Comparison of ENCODE assay signal across 20 cellular contexts in the genomic region with DNA sequence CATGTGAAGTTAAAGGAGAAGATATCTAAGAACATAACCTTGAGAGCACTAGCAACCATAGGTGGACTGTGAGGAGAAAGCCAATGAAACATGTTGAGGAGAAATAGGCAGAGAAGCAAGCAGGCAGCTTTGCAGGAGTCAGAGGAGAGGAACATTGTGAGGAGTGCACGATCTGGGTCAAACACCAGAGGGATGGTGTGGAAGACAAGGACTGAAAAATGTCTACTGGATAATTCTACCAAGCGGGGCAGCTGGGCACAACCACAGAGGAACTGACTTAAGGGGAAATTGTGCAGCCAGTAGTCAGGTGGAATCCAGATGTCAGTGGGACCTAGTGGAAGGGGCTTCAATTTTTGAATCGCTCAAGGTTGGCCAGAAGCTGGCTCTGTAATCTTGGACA.
DNase-seq lines count a peak whose midpoint lies in the region; ATAC-seq and TF ChIP-seq lines count a peak whose summit lies in the region.
"Had no signal": no experiment of that assay in that cellular context is flagged by ENCODE, and none has a peak within 500 bp of the region (broad histone marks: within the 10 kb centered on the region; RNA-seq: fewer than 3 reads in every experiment).

No MANE protein-coding gene starts in this region.

- H4K5ac ChIP-seq in IMR-90 (ENCODE audit: low read depth, low read length), result no peak overlapping the region

- H4K91ac ChIP-seq in IMR-90 (ENCODE audit: insufficient read depth, low read depth, low read length), result peak overlapping the region; percentile 5; the same call in 1 of the 2 replicates

- no peak overlapping the region for H2BK5ac ChIP-seq in IMR-90 (ENCODE audit: low read depth, low read length, poor library complexity, severe bottlenecking)

- no peak overlapping the region for H2AK9ac ChIP-seq in IMR-90 (replicated peaks; ENCODE audit: low read depth, low read length, poor library complexity)

- H3K56ac ChIP-seq in IMR-90 (ENCODE audit: extremely low read depth, insufficient read depth, low read length), result no peak overlapping the region

- WGBS in IMR-90 (ENCODE audit: extremely low coverage in 2 of 2, insufficient read length in 1 of 2), 2 experiments, result 100% methylated on average over 2 of the region's 3 CpGs; no CpG with 5 or more reads in 1 of the 2 experiments

- TF ChIP-seq POLR2A in IMR-90 (IDR thresholded peaks at IDR 0.05; ENCODE audit: low read depth, low read length), result no peak

- no peak overlapping the region for H4K8ac ChIP-seq in IMR-90 (ENCODE audit: low read depth in 2 of 2, low read length in 2 of 2)

- CTCF ChIA-PET in IMR-90 (lab: Yijun Ruan, JAX), result interaction anchor here (1.1 to 3.6 kb wide), 3 partner anchors 479 to 483 kb away, joined by 6 to 42 read pairs (median 22); no protein-coding TSS in a partner anchor

- H3K27ac ChIP-seq in IMR-90 (ENCODE audit: insufficient read depth, low read length), result no peak overlapping the region
- H3K27ac ChIP-seq: RWPE1 had no signal

- TF ChIP-seq RAD21 in IMR-90 (IDR thresholded peaks at IDR 0.05; ENCODE audit: low read length), result no peak

- no peak overlapping the region for H3K14ac ChIP-seq in IMR-90 (replicated peaks; ENCODE audit: low read depth, low read length)

- H3K23ac ChIP-seq in IMR-90 (ENCODE audit: low read depth, low read length), result 0 out of 2 replicates have a peak overlapping the region, but pooled peaks have one; percentile 37

- H3K4me1 ChIP-seq in IMR-90 (ENCODE audit: control insufficient read depth, insufficient read depth, low read length), result peaks cover 5% of the 10 kb centered on the region; the same call in 1 of the 2 replicates

- H2BK120ac ChIP-seq in IMR-90 (ENCODE audit: low read depth, low read length), result no peak overlapping the region

- no peak overlapping the region for H3K4me3 ChIP-seq in IMR-90 (ENCODE audit: insufficient read depth, low read depth, low read length)

- H3K4ac ChIP-seq in IMR-90 (ENCODE audit: low read depth, low read length), result 0 out of 2 replicates have a peak overlapping the region, but pooled peaks have one; percentile 1

- H3K9me3 ChIP-seq in IMR-90 (ENCODE audit: control insufficient read depth, insufficient read depth, low read length), result no peaks in the 10 kb centered on the region

- H2BK20ac ChIP-seq in IMR-90 (ENCODE audit: low read depth, low read length), result no peak overlapping the region

- H3K9ac ChIP-seq in IMR-90 (ENCODE audit: low read depth, low read length), result no peak overlapping the region

- no peaks in the 10 kb centered on the region for H3K36me3 Mint-ChIP-seq in naive thymus-derived CD8-positive, alpha-beta T cell
- no peaks in the 10 kb centered on the region for H3K36me3 Mint-ChIP-seq in type B pancreatic cell

- in situ Hi-C loops in IMR-90 (cut with MboI; ENCODE audit: low sequenced_read_pairs), result loop anchor here (5.0 to 10.0 kb wide), 2 partner anchors 228 to 481 kb away; no protein-coding TSS in a partner anchor

- ATAC-seq in IMR-90 (ENCODE audit: low read depth), result no peak
- ATAC-seq in naive thymus-derived CD8-positive, alpha-beta T cell, result no peak
- ATAC-seq in stimulated activated naive CD8-positive, alpha-beta T cell treated with anti-CD3 and anti-CD28 coated beads, Interleukin-15, amount 100 ng/mL, for 72 hours, result no peak
- ATAC-seq: HepG2, PC-3 had no signal

- no peak overlapping the region for H2AFZ ChIP-seq in IMR-90 (replicated peaks; ENCODE audit: low read length, poor library complexity)

- no peak overlapping the region for H3K4me2 ChIP-seq in IMR-90 (ENCODE audit: low read depth, low read length)

- H3K4me3 Mint-ChIP-seq in naive thymus-derived CD8-positive, alpha-beta T cell, result peak overlapping the region in 9 of 10 donors; percentile 1 to 90 (median 16)
- H3K4me3 Mint-ChIP-seq in type B pancreatic cell, result peak overlapping the region; percentile 34
- no peak overlapping the region for H3K4me3 Mint-ChIP-seq in stimulated activated naive CD8-positive, alpha-beta T cell treated with anti-CD3 and anti-CD28 coated beads, Interleukin-15, amount 100 ng/mL, for 72 hours

- H4K20me1 ChIP-seq in IMR-90 (ENCODE audit: insufficient read depth, low read length), result no peaks in the 10 kb centered on the region

- 0 out of 3 replicates have a peak overlapping the region, but pooled peaks have one; percentile 15 for H2BK15ac ChIP-seq in IMR-90 (ENCODE audit: low read depth, low read length)

- peak; percentile 28 for DNase-seq in activated CD8-positive, alpha-beta memory T cell treated with anti-CD3 and anti-CD28 coated beads for 24 hours
- no peak for DNase-seq in activated CD8-positive, alpha-beta memory T cell treated with anti-CD3 and anti-CD28 coated beads, Interleukin-2, amount 50 U/mL, for 48 hours
- DNase-seq in IMR-90 (no peak), type B pancreatic cell (ENCODE audit: extremely low spot score, unreplicated experiment) (no peak), Kasumi-1 (lab: John Stamatoyannopoulos, UW) (no peak)
- DNase-seq in naive thymus-derived CD8-positive, alpha-beta T cell, result no peak
- no peak for DNase-seq in stimulated activated naive CD8-positive, alpha-beta T cell treated with anti-CD3 and anti-CD28 coated beads, Interleukin-15, amount 100 ng/mL, for 72 hours
- DNase-seq in activated CD4-positive, alpha-beta T cell treated with anti-CD3 and anti-CD28 coated beads, Interleukin-2, amount 50 U/mL, for 4 hours, result no peak
- DNase-seq: DND-41, KG1, MV-4-11, NCI-H1417 treated with DMSO at 0.1 percent for 48 hours, NCI-H187 treated with DMSO at 0.1 percent for 48 hours, NCI-H226, NCI-H524, NCI-H82, PC-3, SIG-M5 had no signal

- POLR2A ChIA-PET in IMR-90 (lab: Charles Lee; ENCODE audit: unreplicated experiment), result no interaction called here
- POLR2A ChIA-PET in naive thymus-derived CD8-positive, alpha-beta T cell (lab: Charles Lee), result no interaction called here

- peak overlapping the region; percentile 7; the same call in 1 of the 2 replicates for H2AK5ac ChIP-seq in IMR-90 (ENCODE audit: low read depth, low read length)

- H3K4me1 Mint-ChIP-seq in naive thymus-derived CD8-positive, alpha-beta T cell, result peaks cover 8 to 16% (median 12%) of the 10 kb centered on the region in 4 donors
- H3K4me1 Mint-ChIP-seq in type B pancreatic cell (ENCODE audit: unreplicated experiment), result peaks cover 4% of the 10 kb centered on the region
- peaks cover 15% of the 10 kb centered on the region for H3K4me1 Mint-ChIP-seq in stimulated activated naive CD8-positive, alpha-beta T cell treated with anti-CD3 and anti-CD28 coated beads, Interleukin-15, amount 100 ng/mL, for 72 hours

- no TSS peak for BruUV-seq in IMR-90 (replicated peaks; lab: Mats Ljungman, UMichigan)

- no peak overlapping the region for H3K18ac ChIP-seq in IMR-90 (ENCODE audit: low read depth, low read length)

- peaks cover 40 to 75% (median 57%) of the 10 kb centered on the region in 5 donors for H3K27me3 Mint-ChIP-seq in naive thymus-derived CD8-positive, alpha-beta T cell
- H3K27me3 Mint-ChIP-seq in type B pancreatic cell, result peaks cover 53% of the 10 kb centered on the region
- peaks cover 78% of the 10 kb centered on the region for H3K27me3 Mint-ChIP-seq in stimulated activated naive CD8-positive, alpha-beta T cell treated with anti-CD3 and anti-CD28 coated beads, Interleukin-15, amount 100 ng/mL, for 72 hours

- dilution Hi-C loops in IMR-90 (cut with HindIII; ENCODE audit: low sequenced_read_pairs, unreplicated experiment), result no loop called here

- TF ChIP-seq CTCF in IMR-90 (conservative IDR thresholded peaks at IDR 0.05; ENCODE audit: low read depth, low read length) (no peak), type B pancreatic cell (conservative IDR thresholded peaks at IDR 0.05) (no peak)

- H3K27me3 ChIP-seq in IMR-90 (ENCODE audit: control insufficient read depth, insufficient read depth, low read length), result no peaks in the 10 kb centered on the region; the same call in 1 of the 2 replicates

- H3K9me1 ChIP-seq in IMR-90 (ENCODE audit: insufficient read depth, low read length), result peaks cover 3% of the 10 kb centered on the region; the same call in 1 of the 2 replicates

- intact Hi-C loops in IMR-90 (cut with micrococcal nuclease), result loop anchor here (5.0 kb wide), 1 partner anchor 61 kb away; no protein-coding TSS in a partner anchor

- H3K27ac Mint-ChIP-seq in naive thymus-derived CD8-positive, alpha-beta T cell, result no peak overlapping the region
- no peak overlapping the region for H3K27ac Mint-ChIP-seq in type B pancreatic cell
- no peak overlapping the region for H3K27ac Mint-ChIP-seq in stimulated activated naive CD8-positive, alpha-beta T cell treated with anti-CD3 and anti-CD28 coated beads, Interleukin-15, amount 100 ng/mL, for 72 hours

- no peaks in the 10 kb centered on the region for H3K9me3 Mint-ChIP-seq in naive thymus-derived CD8-positive, alpha-beta T cell
- H3K9me3 Mint-ChIP-seq in type B pancreatic cell, result peaks cover 5% of the 10 kb centered on the region
- no peaks in the 10 kb centered on the region for H3K9me3 Mint-ChIP-seq in stimulated activated naive CD8-positive, alpha-beta T cell treated with anti-CD3 and anti-CD28 coated beads, Interleukin-15, amount 100 ng/mL, for 72 hours

- no peaks in the 10 kb centered on the region for H3K36me3 ChIP-seq in IMR-90 (ENCODE audit: control insufficient read depth, insufficient read depth, low read length)

- peaks cover 0 to 6% of the 10 kb centered on the region in 2 experiments; a peak in 1 of 4 replicates for H3K79me1 ChIP-seq in IMR-90 (ENCODE audit: low read depth in 1 of 2, low read length in 2 of 2)

TF ChIP-seq in IMR-90, 13 proteins besides CTCF, POLR2A, EP300 and RAD21 (continues in another document):
- TF ChIP-seq RCOR1 (IDR thresholded peaks at IDR 0.05; ENCODE audit: insufficient replicate concordance, low read length), result no peak
- no peak for TF ChIP-seq MXI1 (IDR thresholded peaks at IDR 0.05; ENCODE audit: borderline replicate concordance, low read depth, low read length)
- TF ChIP-seq, protein P1, sequence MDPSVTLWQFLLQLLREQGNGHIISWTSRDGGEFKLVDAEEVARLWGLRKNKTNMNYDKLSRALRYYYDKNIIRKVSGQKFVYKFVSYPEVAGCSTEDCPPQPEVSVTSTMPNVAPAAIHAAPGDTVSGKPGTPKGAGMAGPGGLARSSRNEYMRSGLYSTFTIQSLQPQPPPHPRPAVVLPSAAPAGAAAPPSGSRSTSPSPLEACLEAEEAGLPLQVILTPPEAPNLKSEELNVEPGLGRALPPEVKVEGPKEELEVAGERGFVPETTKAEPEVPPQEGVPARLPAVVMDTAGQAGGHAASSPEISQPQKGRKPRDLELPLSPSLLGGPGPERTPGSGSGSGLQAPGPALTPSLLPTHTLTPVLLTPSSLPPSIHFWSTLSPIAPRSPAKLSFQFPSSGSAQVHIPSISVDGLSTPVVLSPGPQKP (IDR thresholded peaks at IDR 0.05; ENCODE audit: borderline replicate concordance, low read depth, low read length), result no peak
- no peak for TF ChIP-seq RFX5 (IDR thresholded peaks at IDR 0.05; ENCODE audit: low read depth, low read length)
- TF ChIP-seq CHD1 (IDR thresholded peaks at IDR 0.05; ENCODE audit: low read depth, low read length), result no peak
- TF ChIP-seq BHLHE40 (IDR thresholded peaks at IDR 0.05; ENCODE audit: low read depth, low read length), result no peak
- no peak for TF ChIP-seq SMC3 (IDR thresholded peaks at IDR 0.05; ENCODE audit: low read depth, low read length)
- no peak for TF ChIP-seq CEBPB (IDR thresholded peaks at IDR 0.05; ENCODE audit: low read depth, low read length)
- no peak for TF ChIP-seq MAZ (IDR thresholded peaks at IDR 0.05; ENCODE audit: borderline replicate concordance, low read depth, low read length)

Comparison
In these comparisons a context has a peak if more than half of its experiments do, and no peak if none do; other contexts are left out.
1. H3K4me3 Mint-ChIP-seq: peak in naive thymus-derived CD8-positive, alpha-beta T cell (9 of 10) and type B pancreatic cell (single experiment); none in stimulated activated naive CD8-positive, alpha-beta T cell treated with anti-CD3 and anti-CD28 coated beads, Interleukin-15, amount 100 ng/mL, for 72 hours (0 of 2).